Comparison of ENCODE assay signal across 1 cellular context in the genomic region with DNA sequence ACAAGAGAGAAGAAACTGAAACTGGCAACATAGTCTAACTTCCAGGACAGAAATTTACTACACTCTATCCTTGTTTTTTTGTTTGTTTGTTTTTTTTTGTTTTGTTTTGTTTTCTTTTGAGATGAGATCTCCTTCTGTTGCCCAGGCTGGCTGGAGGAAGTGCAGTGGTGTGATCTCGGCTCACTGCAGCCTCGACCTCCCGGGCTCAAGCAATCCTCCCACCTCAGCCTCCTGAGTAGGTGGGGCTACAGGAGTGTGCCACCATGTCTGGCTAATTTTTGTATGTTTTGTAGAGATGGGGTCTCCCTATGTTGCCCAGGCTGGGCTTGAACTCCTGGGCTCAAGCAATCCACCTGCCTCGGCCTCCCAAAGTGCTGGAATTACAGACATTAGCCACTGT.
TF ChIP-seq lines count a peak whose summit lies in the region.

No MANE protein-coding gene starts in this region.

TF ChIP-seq in K562, 482 proteins besides CTCF, POLR2A, EP300 and RAD21:
- TF ChIP-seq, protein P1, sequence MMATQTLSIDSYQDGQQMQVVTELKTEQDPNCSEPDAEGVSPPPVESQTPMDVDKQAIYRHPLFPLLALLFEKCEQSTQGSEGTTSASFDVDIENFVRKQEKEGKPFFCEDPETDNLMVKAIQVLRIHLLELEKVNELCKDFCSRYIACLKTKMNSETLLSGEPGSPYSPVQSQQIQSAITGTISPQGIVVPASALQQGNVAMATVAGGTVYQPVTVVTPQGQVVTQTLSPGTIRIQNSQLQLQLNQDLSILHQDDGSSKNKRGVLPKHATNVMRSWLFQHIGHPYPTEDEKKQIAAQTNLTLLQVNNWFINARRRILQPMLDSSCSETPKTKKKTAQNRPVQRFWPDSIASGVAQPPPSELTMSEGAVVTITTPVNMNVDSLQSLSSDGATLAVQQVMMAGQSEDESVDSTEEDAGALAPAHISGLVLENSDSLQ (IDR thresholded peaks at IDR 0.05), result 0 out of 2 replicates have a peak, but pooled peaks have one; percentile 2
